10 cellular contexts compared by ENCODE assay signal in the genomic region with DNA sequence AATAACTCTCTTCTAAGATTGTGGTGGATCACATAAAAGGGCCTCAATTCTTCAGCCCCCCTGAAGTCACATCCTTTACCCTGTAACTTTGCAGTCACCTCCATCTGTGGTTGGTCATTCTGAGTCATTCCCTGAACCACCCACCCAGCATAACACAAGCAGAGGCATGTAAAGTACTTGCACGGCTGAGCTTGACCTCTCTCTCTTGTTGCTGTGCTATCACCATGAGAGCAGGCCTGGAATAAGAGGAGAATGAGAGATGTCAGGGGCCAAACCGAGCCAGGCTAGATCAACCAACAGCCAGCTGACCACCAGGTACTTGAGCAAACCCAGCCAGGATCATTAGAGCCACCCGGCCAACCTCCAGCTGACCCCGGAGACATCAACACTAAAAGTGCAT. TPM values are rescaled to one million over a fixed set of nuclear protein-coding genes. Genes with fewer than 3 reads are reported as not detected.
DNase-seq lines count a peak whose midpoint lies in the region; ATAC-seq and TF ChIP-seq lines count a peak whose summit lies in the region.
"Had no signal": no experiment of that assay in that cellular context is flagged by ENCODE, and none has a peak within 500 bp of the region (broad histone marks: within the 10 kb centered on the region; RNA-seq: fewer than 3 reads in every experiment).

No MANE protein-coding gene starts in this region.

- intact Hi-C loops in aorta (cut with DNase I) = no loop called here

- peak overlapping the region; percentile 55 for H3K23ac ChIP-seq in neuronal stem cell (ENCODE audit: low read depth, low read length, poor library complexity)

- peak overlapping the region; percentile 9 for H3K14ac ChIP-seq in neuronal stem cell (ENCODE audit: low read length)

- peak overlapping the region in 1 of 2 donors; percentile 42 for H3K4me3 ChIP-seq in neuronal stem cell (ENCODE audit: low read length in 2 of 2)
- no peak overlapping the region for H3K4me3 ChIP-seq in aorta (ENCODE audit: low read length in 2 of 2)

- H4K8ac ChIP-seq in neuronal stem cell (ENCODE audit: low read depth, low read length) = no peak overlapping the region

- no peak overlapping the region for H2BK120ac ChIP-seq in neuronal stem cell (ENCODE audit: low read depth, low read length)

- CTCF ChIA-PET in RWPE1 (lab: Yijun Ruan, JAX) = interaction anchor here (0.7 to 2.4 kb wide), 4 partner anchors 13 to 151 kb away, joined by 3 to 19 read pairs (median 6); a partner anchor contains a TSS

- DNase-seq in RWPE1 (ENCODE audit: low spot score) (no peak), neuronal stem cell (ENCODE audit: low spot score) (no peak), dedifferentiated amniotic fluid mesenchymal stem cell (ENCODE audit: extremely low spot score) (no peak), aorta (no peak)
- no peak for DNase-seq in effector CD8-positive, alpha-beta T cell (lab: John Stamatoyannopoulos, UW)
- DNase-seq: naive B cell; stimulated activated naive CD4-positive, alpha-beta T cell treated with Interleukin-2 at 50 U/mL for 16 hours had no signal

- no peak overlapping the region for H2BK12ac ChIP-seq in neuronal stem cell (ENCODE audit: low read length)

- no peak for TF ChIP-seq CTCF in RWPE1 (conservative IDR thresholded peaks at IDR 0.05; ENCODE audit: low read depth)

- no peak overlapping the region for H3K4me2 ChIP-seq in neuronal stem cell (ENCODE audit: insufficient read depth, low read length, poor library complexity, severe bottlenecking)

- peaks cover 0 to 4% of the 10 kb centered on the region in 2 donors for H3K4me1 ChIP-seq in neuronal stem cell (ENCODE audit: control insufficient read depth in 2 of 2, insufficient read depth in 1 of 2, low read depth in 1 of 2, low read length in 2 of 2)
- H3K4me1 ChIP-seq in aorta (ENCODE audit: control insufficient read depth in 1 of 2, insufficient read depth in 2 of 2, low read length in 2 of 2) = no peaks in the 10 kb centered on the region

- peak; percentile 65 for ATAC-seq in GM18870 (IDR thresholded peaks at IDR 0.05; ENCODE audit: unreplicated experiment)
- peak; percentile 61 for ATAC-seq in HG02840 (IDR thresholded peaks at IDR 0.05; ENCODE audit: low FRiP score, unreplicated experiment)
- ATAC-seq in GM19324 (IDR thresholded peaks at IDR 0.05; ENCODE audit: low FRiP score, unreplicated experiment) = no peak
- ATAC-seq in aorta (ENCODE audit: low FRiP score) = no peak

- no peaks in the 10 kb centered on the region for H3K79me1 ChIP-seq in neuronal stem cell (ENCODE audit: low read depth, low read length)

- peak overlapping the region; percentile 83 for H3K27ac ChIP-seq in RWPE1
- no peak overlapping the region for H3K27ac ChIP-seq in neuronal stem cell (replicated peaks; ENCODE audit: low read length)
- H3K27ac ChIP-seq in aorta (ENCODE audit: low read depth in 1 of 2, low read length in 2 of 2) = no peak overlapping the region

- no peak overlapping the region for H3K4ac ChIP-seq in neuronal stem cell (ENCODE audit: low read length)

- no peak overlapping the region for H3K18ac ChIP-seq in neuronal stem cell (ENCODE audit: low read length)

- no peak overlapping the region for H2BK15ac ChIP-seq in neuronal stem cell (ENCODE audit: low read length)

- WGBS in neuronal stem cell (ENCODE audit: extremely low coverage in 2 of 2, insufficient read length in 2 of 2, insufficient replicate concordance in 1 of 2), 2 donors = no CpG with 5 or more reads among the region's 4 CpGs
- 81 to 85% methylated on average over 4 of the region's 4 CpGs for WGBS in aorta, 2 donors

- H2BK5ac ChIP-seq in neuronal stem cell (ENCODE audit: low read length) = no peak overlapping the region

- no peaks in the 10 kb centered on the region for H3K27me3 ChIP-seq in neuronal stem cell (ENCODE audit: control insufficient read depth in 3 of 3, insufficient read depth in 3 of 3, low read depth in 1 of 3, low read length in 3 of 3)
- no peaks in the 10 kb centered on the region for H3K27me3 ChIP-seq in aorta (ENCODE audit: control insufficient read depth in 1 of 2, insufficient read depth in 2 of 2, low read length in 1 of 2)

- POLR2A ChIA-PET in RWPE1 (lab: Yijun Ruan, JAX; ENCODE audit: low non-redundant PET) = no interaction called here

- H3K9me3 ChIP-seq in neuronal stem cell (replicated peaks in 1 of 2; ENCODE audit: control insufficient read depth in 2 of 2, insufficient read depth in 1 of 2, low read depth in 1 of 2, low read length in 2 of 2) (no peaks in the 10 kb centered on the region), aorta (ENCODE audit: control insufficient read depth, low read length) (no peaks in the 10 kb centered on the region)

- H4K91ac ChIP-seq in neuronal stem cell (ENCODE audit: low read depth, low read length, poor library complexity) = no peak overlapping the region

- H2AFZ ChIP-seq in neuronal stem cell (ENCODE audit: low read length) = peak overlapping the region; percentile 27

- no peaks in the 10 kb centered on the region for H3K36me3 ChIP-seq in neuronal stem cell (replicated peaks in 1 of 2; ENCODE audit: control insufficient read depth in 2 of 2, insufficient read depth in 2 of 2, low read length in 2 of 2)
- no peaks in the 10 kb centered on the region for H3K36me3 ChIP-seq in aorta (ENCODE audit: control insufficient read depth in 1 of 2, insufficient read depth in 2 of 2, low read length in 1 of 2)

- no peak overlapping the region for H3K9ac ChIP-seq in neuronal stem cell (ENCODE audit: low read depth, low read length, poor library complexity)

- H2AK5ac ChIP-seq in neuronal stem cell (ENCODE audit: low read depth, low read length) = no peak overlapping the region

RNA-seq across cellular contexts. Expression of a gene that starts 13.5 kb away (rescaled TPM):
- polyA plus RNA-seq in neuronal stem cell (2013, experiment 1 of 2) = 5.4 TPM
- polyA plus RNA-seq in neuronal stem cell (2013, experiment 2 of 2) = 5.6 TPM
- 10 to 100 TPM; 38.8 to 40.6 TPM for total RNA-seq in aorta
- polyA plus RNA-seq in aorta = 10 to 100 TPM; 15.9 to 19.3 TPM

Comparison
In these comparisons a context has a peak if more than half of its experiments do, and no peak if none do; other contexts are left out.
1. ATAC-seq: peak in GM18870 (single experiment) and HG02840 (single experiment); none in GM19324 (single experiment) and aorta (single experiment).